1 cellular context compared by ENCODE assay signal in genomic region chr20:54255157-54255556, GRCh38.
TF ChIP-seq lines count a peak whose summit lies in the region.

No MANE protein-coding gene starts in this region.

TF ChIP-seq in HepG2, 621 proteins besides CTCF, POLR2A, EP300 and RAD21:
- no peak for TF ChIP-seq SATB2 (CRISPR knock-in tag; IDR thresholded peaks at IDR 0.05)
- no peak for TF ChIP-seq ELF1 (CRISPR knock-in tag; IDR thresholded peaks at IDR 0.05)
- TF ChIP-seq NFE2L2 (IDR thresholded peaks at IDR 0.05; ENCODE audit: low read length), result 0 out of 2 replicates have a peak, but pooled peaks have one; percentile 43
